8 cellular contexts compared by ENCODE assay signal in genomic region chr20:37651932-37652331, GRCh38. TPM values are rescaled to one million over a fixed set of nuclear protein-coding genes. Genes with fewer than 3 reads are reported as not detected.
DNase-seq lines count a peak whose midpoint lies in the region; ATAC-seq, FAIRE-seq and TF ChIP-seq lines count a peak whose summit lies in the region.

No MANE protein-coding gene starts in this region.

- no peak for ATAC-seq in GM21528 (IDR thresholded peaks at IDR 0.05; ENCODE audit: low FRiP score, unreplicated experiment)

- H3K27ac Mint-ChIP-seq in chondrocyte (ENCODE audit: unreplicated experiment) = no peak overlapping the region

- peak; percentile 14 for DNase-seq in AG08396 (ENCODE audit: low spot score)
- peak; percentile 14 for DNase-seq in GM19239 (ENCODE audit: insufficient read length, low spot score)
- peak; percentile 61 for DNase-seq in OCI-M1 (lab: John Stamatoyannopoulos, UW)
- DNase-seq in chondrocyte (ENCODE audit: low spot score) = no peak
- peak; percentile 41 for DNase-seq in myocyte (ENCODE audit: low read depth)
- no peak for DNase-seq in superior temporal gyrus (ENCODE audit: extremely low spot score)
- DNase-seq in putamen (ENCODE audit: low spot score) = no peak

- H3K36me3 Mint-ChIP-seq in chondrocyte (ENCODE audit: low read depth) = no peaks in the 10 kb centered on the region

- H3K4me1 Mint-ChIP-seq in chondrocyte (ENCODE audit: low read depth) = no peaks in the 10 kb centered on the region

- no peaks in the 10 kb centered on the region for H3K9me3 Mint-ChIP-seq in chondrocyte (ENCODE audit: low read depth)

- no peak overlapping the region for H3K4me3 Mint-ChIP-seq in chondrocyte (ENCODE audit: unreplicated experiment)

- no peak for FAIRE-seq in GM19239 (lab: Jason Lieb, UNC)

- peaks cover 54% of the 10 kb centered on the region for H3K27me3 Mint-ChIP-seq in chondrocyte (ENCODE audit: low read depth)

- peak; percentile 61 for TF ChIP-seq CTCF in chondrocyte (IDR thresholded peaks at IDR 0.05)

RNA-seq across cellular contexts. Expression of gene CTNNBL1, which starts 41.9 kb away (rescaled TPM):
- 36.0 to 45.1 TPM (median 38.4 TPM) in 3 replicates for total RNA-seq in chondrocyte
- 27.8 and 30.4 TPM in 2 replicates for total RNA-seq in myocyte
- 48.3 TPM for polyA plus RNA-seq in myocyte (2012)

Comparison
In these comparisons a context has a peak if more than half of its experiments do, and no peak if none do; other contexts are left out.
1. DNase-seq: peak in AG08396 (single experiment), GM19239 (single experiment), OCI-M1 (single experiment) and myocyte (single experiment); none in chondrocyte (single experiment), superior temporal gyrus (single experiment) and putamen (single experiment).